1 cellular context compared by ENCODE assay signal in the genomic region with DNA sequence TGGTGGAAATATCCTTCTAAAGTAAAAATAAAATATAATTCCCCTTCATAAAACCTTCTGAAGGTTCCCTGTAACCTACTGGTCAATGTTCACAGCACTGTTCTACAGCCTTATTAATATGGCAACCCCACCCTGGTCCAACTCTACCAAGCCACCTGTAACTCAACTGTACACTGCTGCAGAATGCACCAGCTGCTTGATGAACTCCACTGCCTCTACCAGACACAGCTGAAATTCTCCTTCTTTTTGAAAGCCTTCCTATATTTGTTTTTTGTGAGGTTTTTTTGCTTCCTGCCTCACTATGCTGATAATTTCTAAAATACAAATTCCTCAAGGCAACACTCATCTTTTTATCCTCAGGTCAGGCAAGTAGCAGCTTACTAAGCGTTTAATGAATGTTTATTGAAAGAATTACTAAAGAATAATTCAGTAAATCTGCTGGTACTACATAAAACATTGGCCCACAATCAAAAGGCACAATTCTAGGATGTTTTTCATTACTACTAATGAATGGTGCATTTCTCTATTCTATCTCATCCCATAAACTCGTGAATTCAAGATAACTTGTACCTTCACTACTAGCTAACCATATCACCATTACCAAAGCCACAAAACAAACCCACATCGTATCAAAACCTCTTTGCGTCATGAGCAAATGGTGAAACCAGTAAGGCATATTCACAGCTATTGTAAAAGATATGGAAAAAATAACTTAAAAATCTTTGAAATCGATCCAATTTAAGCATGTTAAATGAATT.
TF ChIP-seq lines count a peak whose summit lies in the region.

No MANE protein-coding gene starts in this region.

TF ChIP-seq in HCT116, 20 proteins besides CTCF, POLR2A, EP300 and RAD21:
- TF ChIP-seq EZH2phosphoT487 (IDR thresholded peaks at IDR 0.05; ENCODE audit: borderline replicate concordance) (no peak), CEBPB (IDR thresholded peaks at IDR 0.05; ENCODE audit: low read depth) (no peak), POLR2AphosphoS5 (IDR thresholded peaks at IDR 0.05; ENCODE audit: low read depth, low read length) (no peak)
- TF ChIP-seq, protein P1, sequence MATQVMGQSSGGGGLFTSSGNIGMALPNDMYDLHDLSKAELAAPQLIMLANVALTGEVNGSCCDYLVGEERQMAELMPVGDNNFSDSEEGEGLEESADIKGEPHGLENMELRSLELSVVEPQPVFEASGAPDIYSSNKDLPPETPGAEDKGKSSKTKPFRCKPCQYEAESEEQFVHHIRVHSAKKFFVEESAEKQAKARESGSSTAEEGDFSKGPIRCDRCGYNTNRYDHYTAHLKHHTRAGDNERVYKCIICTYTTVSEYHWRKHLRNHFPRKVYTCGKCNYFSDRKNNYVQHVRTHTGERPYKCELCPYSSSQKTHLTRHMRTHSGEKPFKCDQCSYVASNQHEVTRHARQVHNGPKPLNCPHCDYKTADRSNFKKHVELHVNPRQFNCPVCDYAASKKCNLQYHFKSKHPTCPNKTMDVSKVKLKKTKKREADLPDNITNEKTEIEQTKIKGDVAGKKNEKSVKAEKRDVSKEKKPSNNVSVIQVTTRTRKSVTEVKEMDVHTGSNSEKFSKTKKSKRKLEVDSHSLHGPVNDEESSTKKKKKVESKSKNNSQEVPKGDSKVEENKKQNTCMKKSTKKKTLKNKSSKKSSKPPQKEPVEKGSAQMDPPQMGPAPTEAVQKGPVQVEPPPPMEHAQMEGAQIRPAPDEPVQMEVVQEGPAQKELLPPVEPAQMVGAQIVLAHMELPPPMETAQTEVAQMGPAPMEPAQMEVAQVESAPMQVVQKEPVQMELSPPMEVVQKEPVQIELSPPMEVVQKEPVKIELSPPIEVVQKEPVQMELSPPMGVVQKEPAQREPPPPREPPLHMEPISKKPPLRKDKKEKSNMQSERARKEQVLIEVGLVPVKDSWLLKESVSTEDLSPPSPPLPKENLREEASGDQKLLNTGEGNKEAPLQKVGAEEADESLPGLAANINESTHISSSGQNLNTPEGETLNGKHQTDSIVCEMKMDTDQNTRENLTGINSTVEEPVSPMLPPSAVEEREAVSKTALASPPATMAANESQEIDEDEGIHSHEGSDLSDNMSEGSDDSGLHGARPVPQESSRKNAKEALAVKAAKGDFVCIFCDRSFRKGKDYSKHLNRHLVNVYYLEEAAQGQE (IDR thresholded peaks at IDR 0.05; ENCODE audit: low read depth): no peak
